In genomic region chr14:39432619-39433451, GRCh38 we compare ENCODE assay signal across 1 cellular context.
A peak's percentile ranks its signal among the peaks of the same experiment; 100 is the strongest.
TF ChIP-seq lines count a peak whose summit lies in the region.

No MANE protein-coding gene starts in this region.

TF ChIP-seq in HepG2, 621 proteins besides CTCF, POLR2A, EP300 and RAD21 (continued from another document and continues in another):
- TF ChIP-seq PBX3 (CRISPR knock-in tag; IDR thresholded peaks at IDR 0.05; ENCODE audit: borderline replicate concordance) = peak; percentile 66; the same call in 1 of the 2 replicates
- TF ChIP-seq ZFP36L1 (CRISPR knock-in tag; IDR thresholded peaks at IDR 0.05) = peak; percentile 77; the same call in 1 of the 2 replicates
- TF ChIP-seq HNF4A (CRISPR knock-in tag; IDR thresholded peaks at IDR 0.05) = peak; percentile 89
- peak; percentile 82 for TF ChIP-seq YY1 (IDR thresholded peaks at IDR 0.05; ENCODE audit: insufficient read depth, insufficient replicate concordance, low read depth, low read length)
- TF ChIP-seq TERF1 (CRISPR knock-in tag; IDR thresholded peaks at IDR 0.05) = no peak
- TF ChIP-seq ATAD3A (CRISPR knock-in tag; IDR thresholded peaks at IDR 0.05) = peak; percentile 26; the same call in 1 of the 2 replicates
- TF ChIP-seq GZF1 (CRISPR knock-in tag; IDR thresholded peaks at IDR 0.05) = peak; percentile 94
- TF ChIP-seq ZNF816 (CRISPR knock-in tag; IDR thresholded peaks at IDR 0.05; ENCODE audit: borderline replicate concordance) = peak; percentile 99
- TF ChIP-seq ZBTB14 (CRISPR knock-in tag; IDR thresholded peaks at IDR 0.05) = peak; percentile 44; the same call in 1 of the 2 replicates
- peak; percentile 87; the same call in 1 of the 2 replicates for TF ChIP-seq AHR (CRISPR knock-in tag; IDR thresholded peaks at IDR 0.05)
- TF ChIP-seq HDAC6 (IDR thresholded peaks at IDR 0.05; ENCODE audit: low read depth, low read length) = no peak
- TF ChIP-seq E2F2 (CRISPR knock-in tag; IDR thresholded peaks at IDR 0.05; ENCODE audit: borderline replicate concordance) = peak; percentile 99; the same call in 1 of the 2 replicates
- TF ChIP-seq ZNF670 (CRISPR knock-in tag; IDR thresholded peaks at IDR 0.05; ENCODE audit: borderline replicate concordance) = peak; percentile 97
- TF ChIP-seq KDM5A (IDR thresholded peaks at IDR 0.05; ENCODE audit: borderline replicate concordance, low read length) = peak; percentile 84
- peak; percentile 99 for TF ChIP-seq MYPOP (CRISPR knock-in tag; IDR thresholded peaks at IDR 0.05)
- peak; percentile 64; the same call in 1 of the 2 replicates for TF ChIP-seq CHD2 (IDR thresholded peaks at IDR 0.05; ENCODE audit: low read depth, low read length)
- TF ChIP-seq ETV6 (CRISPR knock-in tag; conservative IDR thresholded peaks at IDR 0.05) = peak; percentile 76; the same call in 1 of the 2 replicates
- TF ChIP-seq ZNF160 (CRISPR knock-in tag; IDR thresholded peaks at IDR 0.05) = peak; percentile 98
- TF ChIP-seq SETDB1 (CRISPR knock-in tag; IDR thresholded peaks at IDR 0.05; ENCODE audit: borderline replicate concordance) = no peak
- peak; percentile 80; the same call in 1 of the 2 replicates for TF ChIP-seq ARNT2 (CRISPR knock-in tag; IDR thresholded peaks at IDR 0.05; ENCODE audit: low read depth)
- TF ChIP-seq KDM2A (CRISPR knock-in tag; IDR thresholded peaks at IDR 0.05; ENCODE audit: borderline replicate concordance, low read depth) = peak; percentile 92
- TF ChIP-seq HCFC1 (IDR thresholded peaks at IDR 0.05; ENCODE audit: low read depth, low read length) = no peak; the same call in 1 of the 2 replicates
- no peak for TF ChIP-seq SCMH1 (CRISPR knock-in tag; IDR thresholded peaks at IDR 0.05; ENCODE audit: borderline replicate concordance)
- TF ChIP-seq GATAD1 (CRISPR knock-in tag; IDR thresholded peaks at IDR 0.05) = no peak; the same call in 1 of the 2 replicates
- TF ChIP-seq ZNF17 (CRISPR knock-in tag; IDR thresholded peaks at IDR 0.05) = no peak
- no peak for TF ChIP-seq ZNF878 (CRISPR knock-in tag; IDR thresholded peaks at IDR 0.05)
- peak; percentile 92 for TF ChIP-seq ZNF547 (CRISPR knock-in tag; IDR thresholded peaks at IDR 0.05)
- TF ChIP-seq ZNF770 (CRISPR knock-in tag; IDR thresholded peaks at IDR 0.05) = peak; percentile 69
- TF ChIP-seq DMTF1 (CRISPR knock-in tag; IDR thresholded peaks at IDR 0.05) = no peak
- peak; percentile 69; the same call in 1 of the 2 replicates for TF ChIP-seq THAP7 (CRISPR knock-in tag; IDR thresholded peaks at IDR 0.05)
- no peak for TF ChIP-seq ZNF101 (CRISPR knock-in tag; IDR thresholded peaks at IDR 0.05; ENCODE audit: borderline replicate concordance, low read depth)
- TF ChIP-seq MTF2 (CRISPR knock-in tag; IDR thresholded peaks at IDR 0.05; ENCODE audit: borderline replicate concordance) = peak; percentile 98; the same call in 1 of the 2 replicates
- TF ChIP-seq MLXIP (CRISPR knock-in tag; IDR thresholded peaks at IDR 0.05; ENCODE audit: borderline replicate concordance) = peak; percentile 90
- peak; percentile 91 for TF ChIP-seq ELF1 (CRISPR knock-in tag; IDR thresholded peaks at IDR 0.05)
- TF ChIP-seq RAD51 (IDR thresholded peaks at IDR 0.05; ENCODE audit: borderline replicate concordance) = no peak
- no peak for TF ChIP-seq IKZF4 (CRISPR knock-in tag; IDR thresholded peaks at IDR 0.05; ENCODE audit: borderline replicate concordance, low read depth, not compliant biosample characterization)
- TF ChIP-seq ZNF282 (IDR thresholded peaks at IDR 0.05; ENCODE audit: partially characterized antibody) = no peak
- no peak for TF ChIP-seq CEBPZ (IDR thresholded peaks at IDR 0.05; ENCODE audit: low read length)
- no peak for TF ChIP-seq GPBP1L1 (CRISPR knock-in tag; IDR thresholded peaks at IDR 0.05)
- peak; percentile 21; the same call in 1 of the 2 replicates for TF ChIP-seq MIER3 (CRISPR knock-in tag; IDR thresholded peaks at IDR 0.05; ENCODE audit: borderline replicate concordance)
- TF ChIP-seq TEAD2 (CRISPR knock-in tag; IDR thresholded peaks at IDR 0.05) = peak; percentile 78; the same call in 1 of the 2 replicates
- peak; percentile 65 for TF ChIP-seq BORCS8-MEF2B (CRISPR knock-in tag; IDR thresholded peaks at IDR 0.05)
